ENCODE assay signal across 8 cellular contexts in genomic region chr5:176194238-176195083, GRCh38. TPM values are rescaled to one million over a fixed set of nuclear protein-coding genes. Genes with fewer than 3 reads are reported as not detected.
A peak's percentile ranks its signal among the peaks of the same experiment; 100 is the strongest.
DNase-seq lines count a peak whose midpoint lies in the region; ATAC-seq and TF ChIP-seq lines count a peak whose summit lies in the region.
"Not testable (repeated sequence)": the region's sequence is repeated elsewhere in the genome, so short reads cannot be mapped to it uniquely, and the experiment has no call there.

No MANE protein-coding gene starts in this region.

- H3K4me1 Mint-ChIP-seq in GM23338 = peaks cover 11% of the 10 kb centered on the region; the same call in 2 of the 3 replicates
- H3K4me1 Mint-ChIP-seq in activated naive CD4-positive, alpha-beta T cell treated with anti-CD3 and anti-CD28 coated beads, Interleukin-2, amount 50 U/mL, for 24 hours; stimulated activated effector memory CD8-positive, alpha-beta T cell treated with anti-CD3 and anti-CD28 coated beads, Interleukin-12 subunit alpha, Interleukin-12 subunit beta, amount 100 ng/mL, for 72 hours: not testable (repeated sequence)

- peaks cover 41% of the 10 kb centered on the region for H3K27me3 Mint-ChIP-seq in GM23338 (ENCODE audit: insufficient read depth, low read depth, poor library complexity)
- H3K27me3 Mint-ChIP-seq in activated naive CD4-positive, alpha-beta T cell treated with anti-CD3 and anti-CD28 coated beads, Interleukin-2, amount 50 U/mL, for 24 hours = not testable (repeated sequence)

- not testable (repeated sequence) for DNase-seq in AG10803 (ENCODE audit: low read depth); RWPE2 (ENCODE audit: low spot score); left ventricle myocardium superior; mucosa of descending colon; stimulated activated effector memory CD8-positive, alpha-beta T cell treated with anti-CD3 and anti-CD28 coated beads, Interleukin-12 subunit alpha, Interleukin-12 subunit beta, amount 100 ng/mL, for 72 hours (ENCODE audit: low spot score in 2 of 2)
- DNase-seq in GM23338 (ENCODE audit: low spot score) (peak; percentile 63), dermis blood vessel endothelial cell (peak; percentile 7)

- not testable (repeated sequence) for H3K79me2 ChIP-seq in GM23338 (replicated peaks; ENCODE audit: insufficient read depth)

- H3K4me3 ChIP-seq in AG10803 (ENCODE audit: low read length) (peak overlapping the region; percentile 44), GM23338 (peak overlapping the region; percentile 53)
- H3K4me3 ChIP-seq in RWPE2 (ENCODE audit: severe bottlenecking); mucosa of descending colon: not testable (repeated sequence)

- not testable (repeated sequence) for TF ChIP-seq CTCF in AG10803 (conservative IDR thresholded peaks at IDR 0.05; ENCODE audit: low read length); GM23338 (conservative IDR thresholded peaks at IDR 0.05; ENCODE audit: low read depth in 2 of 2); RWPE2 (IDR thresholded peaks at IDR 0.05; ENCODE audit: poor library complexity, severe bottlenecking); mucosa of descending colon (IDR thresholded peaks at IDR 0.05)

- ATAC-seq in GM23338 (peak; percentile 58), RWPE2 (ENCODE audit: low read depth) (peak; percentile 31), left ventricle myocardium superior (peak; percentile 39), mucosa of descending colon (peak; percentile 17)
- peak; percentile 58 for ATAC-seq in stimulated activated effector memory CD8-positive, alpha-beta T cell treated with anti-CD3 and anti-CD28 coated beads, Interleukin-12 subunit alpha, Interleukin-12 subunit beta, amount 100 ng/mL, for 72 hours

- not testable (repeated sequence) for H3K9me2 ChIP-seq in GM23338 (ENCODE audit: insufficient read depth)

- H3K36me3 Mint-ChIP-seq in GM23338 (ENCODE audit: low read depth); activated naive CD4-positive, alpha-beta T cell treated with anti-CD3 and anti-CD28 coated beads, Interleukin-2, amount 50 U/mL, for 24 hours; stimulated activated effector memory CD8-positive, alpha-beta T cell treated with anti-CD3 and anti-CD28 coated beads, Interleukin-12 subunit alpha, Interleukin-12 subunit beta, amount 100 ng/mL, for 72 hours: not testable (repeated sequence)

- H3K4me2 ChIP-seq in GM23338 = peak overlapping the region; percentile 80

- H3K27ac Mint-ChIP-seq in GM23338; activated naive CD4-positive, alpha-beta T cell treated with anti-CD3 and anti-CD28 coated beads, Interleukin-2, amount 50 U/mL, for 24 hours; stimulated activated effector memory CD8-positive, alpha-beta T cell treated with anti-CD3 and anti-CD28 coated beads, Interleukin-12 subunit alpha, Interleukin-12 subunit beta, amount 100 ng/mL, for 72 hours: not testable (repeated sequence)

- not testable (repeated sequence) for H3K9me3 ChIP-seq in RWPE2 (ENCODE audit: severe bottlenecking); mucosa of descending colon

- intact Hi-C loops in left ventricle myocardium superior (cut with micrococcal nuclease); mucosa of descending colon (cut with DNase I, micrococcal nuclease): not testable (repeated sequence)

- H4K20me1 ChIP-seq in GM23338 (replicated peaks; ENCODE audit: insufficient read depth) = not testable (repeated sequence)

- H3K9me3 Mint-ChIP-seq in GM23338; activated naive CD4-positive, alpha-beta T cell treated with anti-CD3 and anti-CD28 coated beads, Interleukin-2, amount 50 U/mL, for 24 hours; stimulated activated effector memory CD8-positive, alpha-beta T cell treated with anti-CD3 and anti-CD28 coated beads, Interleukin-12 subunit alpha, Interleukin-12 subunit beta, amount 100 ng/mL, for 72 hours: not testable (repeated sequence)

- H3K4me1 ChIP-seq in GM23338 (ENCODE audit: insufficient read depth); RWPE2 (ENCODE audit: insufficient read depth, poor library complexity, severe bottlenecking); mucosa of descending colon (ENCODE audit: low read depth): not testable (repeated sequence)

- peaks cover 53% of the 10 kb centered on the region for H3K27me3 ChIP-seq in GM23338 (ENCODE audit: insufficient read depth)
- H3K27me3 ChIP-seq in RWPE2 (ENCODE audit: insufficient read depth, poor library complexity, severe bottlenecking) = not testable (repeated sequence)

- peak overlapping the region; percentile 53; the same call in 2 of the 3 replicates for H3K4me3 Mint-ChIP-seq in GM23338
- peak overlapping the region; percentile 42 for H3K4me3 Mint-ChIP-seq in activated naive CD4-positive, alpha-beta T cell treated with anti-CD3 and anti-CD28 coated beads, Interleukin-2, amount 50 U/mL, for 24 hours
- not testable (repeated sequence) for H3K4me3 Mint-ChIP-seq in stimulated activated effector memory CD8-positive, alpha-beta T cell treated with anti-CD3 and anti-CD28 coated beads, Interleukin-12 subunit alpha, Interleukin-12 subunit beta, amount 100 ng/mL, for 72 hours

- H3K36me3 ChIP-seq in GM23338 (ENCODE audit: insufficient read depth); RWPE2 (ENCODE audit: low read depth); mucosa of descending colon (ENCODE audit: low read depth): not testable (repeated sequence)

- not testable (repeated sequence) for H3K27ac ChIP-seq in GM23338 (ENCODE audit: low read depth); RWPE2 (ENCODE audit: poor library complexity, severe bottlenecking)

- H2AFZ ChIP-seq in GM23338 = not testable (repeated sequence)

- H3F3A ChIP-seq in GM23338 (replicated peaks; ENCODE audit: low read depth) = not testable (repeated sequence)

TF ChIP-seq in GM23338, 12 proteins besides CTCF, POLR2A, EP300 and RAD21:
- peak; percentile 32 for TF ChIP-seq EZH2 (IDR thresholded peaks at IDR 0.05; ENCODE audit: low read depth, unreplicated experiment)
TF ChIP-seq in GM23338: peak in this region for 1; not testable (repeated sequence) for 11.

RNA-seq across cellular contexts. Expression of gene SIMC1, which starts 43.8 kb away (rescaled TPM):
- 8.2 and 14.6 TPM in 2 replicates for total RNA-seq in GM23338 (2014; rRNA removed; shearing (Covaris generic))
- polyA plus RNA-seq in GM23338 (2016; fragmentation: Nextera tagmentation; extraction: Ambion mirVana) = 8.6 and 9.4 TPM in 2 replicates
- total RNA-seq in dermis blood vessel endothelial cell (1.5 and 3.9 TPM in 2 replicates), left ventricle myocardium superior (6.1 TPM), mucosa of descending colon (10 to 100 TPM; 22.5 to 26.7 (median 26.0) TPM)
